Comparison of ENCODE assay signal across 30 cellular contexts in genomic region chr13:97313481-97313880, GRCh38.
"Had no signal": no experiment of that assay in that cellular context is flagged by ENCODE, and none has a peak within 500 bp of the region (broad histone marks: within the 10 kb centered on the region; RNA-seq: fewer than 3 reads in every experiment).

No MANE protein-coding gene starts in this region.

- H3K36me3 ChIP-seq: adrenal gland, cardiac muscle cell, colonic mucosa, esophagus muscularis mucosa, gastrocnemius medialis had no signal

- ATAC-seq: activated CD4-positive, alpha-beta T cell treated with anti-CD3 and anti-CD28 coated beads for 36 hours; activated CD8-positive, alpha-beta memory T cell treated with anti-CD3 and anti-CD28 coated beads, Interleukin-2, amount 10 ng/mL, durations not matched to agents 7 days and 5 days; activated CD8-positive, alpha-beta T cell treated with anti-CD3 and anti-CD28 coated beads, Interleukin-2, amount 10 ng/mL, durations not matched to agents 7 days and 5 days; activated naive CD8-positive, alpha-beta T cell treated with anti-CD3 and anti-CD28 coated beads, Interleukin-2, amount 50 U/mL, for 24 hours; body of pancreas; foreskin keratinocyte; gastrocnemius medialis had no signal

- H3K9me3 ChIP-seq: adrenal gland, body of pancreas, colonic mucosa, esophagus muscularis mucosa, gastrocnemius medialis had no signal

- H3K4me1 ChIP-seq: colonic mucosa had no signal

- H3K27ac ChIP-seq: adrenal gland, body of pancreas, cardiac muscle cell, colonic mucosa, esophagus muscularis mucosa, foreskin keratinocyte had no signal

- H3K27me3 ChIP-seq: adrenal gland, body of pancreas, cardiac muscle cell, colonic mucosa, esophagus muscularis mucosa, foreskin keratinocyte, gastrocnemius medialis had no signal

- H3K4me3 ChIP-seq: adrenal gland, body of pancreas, cardiac muscle cell, colonic mucosa, esophagus muscularis mucosa, gastrocnemius medialis had no signal

- DNase-seq: activated CD4-positive, alpha-beta memory T cell treated with anti-CD3 and anti-CD28 coated beads for 36 hours; activated CD4-positive, alpha-beta T cell treated with anti-CD3 and anti-CD28 coated beads for 36 hours; activated CD4-positive, alpha-beta T cell treated with anti-CD3 and anti-CD28 coated beads, Interleukin-2, amount 10 ng/mL, durations not matched to agents 24 days and 14 days; activated CD4-positive, CD25-positive, alpha-beta regulatory T cell; activated CD4-positive, CD25-positive, alpha-beta regulatory T cell treated with anti-CD3 and anti-CD28 coated beads, Interleukin-2, amount 50 U/mL, for 72 hours; activated CD8-positive, alpha-beta memory T cell treated with anti-CD3 and anti-CD28 coated beads, Interleukin-2, amount 10 ng/mL, durations not matched to agents 7 days and 5 days; activated CD8-positive, alpha-beta memory T cell treated with anti-CD3 and anti-CD28 coated beads, Interleukin-2, amount 50 U/mL, for 4 hours; activated CD8-positive, alpha-beta T cell treated with anti-CD3 and anti-CD28 coated beads, Interleukin-2, amount 10 ng/mL, durations not matched to agents 7 days and 5 days; activated effector memory CD4-positive, alpha-beta T cell treated with anti-CD3 and anti-CD28 coated beads, Interleukin-2, amount 50 U/mL, for 16 hours; activated naive CD4-positive, alpha-beta T cell treated with anti-CD3 and anti-CD28 coated beads for 36 hours; activated naive CD8-positive, alpha-beta T cell treated with anti-CD3 and anti-CD28 coated beads for 36 hours; activated naive CD8-positive, alpha-beta T cell treated with anti-CD3 and anti-CD28 coated beads, Interleukin-2, amount 50 U/mL, for 24 hours; activated T-cell treated with anti-CD3 and anti-CD28 coated beads, Interleukin-2, amount 50 U/mL, for 1 hour; activated T-cell treated with anti-CD3 and anti-CD28 coated beads, Interleukin-2, amount 50 U/mL, for 48 hours; adrenal gland; amygdala; aorta; body of pancreas; central memory CD4-positive, alpha-beta T cell; cerebellar nuclear complex; colonic mucosa; effector memory CD4-positive, alpha-beta T cell; endodermal cell; erythroblast; foreskin keratinocyte; gastrocnemius medialis; head of caudate nucleus; T-helper 2 cell had no signal
